Comparison of ENCODE assay signal across 14 cellular contexts in the genomic region with DNA sequence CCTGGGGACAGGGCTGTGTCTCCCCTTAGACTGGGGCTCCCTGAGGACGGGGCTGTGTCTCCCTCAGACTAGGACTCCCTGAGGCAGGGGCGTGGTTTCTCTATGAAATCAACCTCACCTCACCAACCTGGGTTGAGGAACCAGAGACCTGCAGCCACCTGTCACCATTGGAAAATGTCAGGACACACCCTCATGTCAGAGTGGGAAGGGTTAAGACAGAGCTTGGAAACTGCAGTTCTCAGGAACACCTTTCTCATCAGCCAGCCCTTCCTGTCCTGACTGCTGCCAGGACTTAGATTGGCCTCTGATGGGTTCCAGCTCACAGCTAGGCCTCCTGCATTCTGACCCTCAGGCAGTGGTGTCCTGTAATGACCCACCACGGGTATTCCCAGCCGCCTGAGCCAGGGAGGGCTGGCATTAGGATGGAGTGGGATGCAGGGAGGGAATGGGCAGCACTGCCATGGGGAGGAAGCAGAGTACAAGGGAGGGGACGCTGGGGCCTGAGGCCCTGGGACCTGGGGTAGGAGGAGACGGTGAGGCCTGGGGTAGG.
A peak's percentile ranks its signal among the peaks of the same experiment; 100 is the strongest.
DNase-seq lines count a peak whose midpoint lies in the region; ATAC-seq and TF ChIP-seq lines count a peak whose summit lies in the region.
"Had no signal": no experiment of that assay in that cellular context is flagged by ENCODE, and none has a peak within 500 bp of the region (broad histone marks: within the 10 kb centered on the region; RNA-seq: fewer than 3 reads in every experiment).

No MANE protein-coding gene starts in this region.

- no peaks in the 10 kb centered on the region for H3K36me3 Mint-ChIP-seq in neural progenitor cell

- H3K27ac ChIP-seq in 22Rv1 (peak overlapping the region; percentile 72), SK-N-MC (peak overlapping the region; percentile 58; the same call in 1 of the 2 replicates), foreskin keratinocyte (no peak overlapping the region), neural progenitor cell (no peak overlapping the region)
- H3K27ac ChIP-seq: upper lobe of right lung had no signal

- H3K4me1 ChIP-seq in foreskin keratinocyte (no peaks in the 10 kb centered on the region), neural progenitor cell (peaks cover 13% of the 10 kb centered on the region)

- TF ChIP-seq CTCF in 22Rv1 (IDR thresholded peaks at IDR 0.05) (no peak), foreskin keratinocyte (conservative IDR thresholded peaks at IDR 0.05) (no peak), neural progenitor cell (IDR thresholded peaks at IDR 0.05) (no peak)

- no peaks in the 10 kb centered on the region for H3K79me2 ChIP-seq in neural progenitor cell (ENCODE audit: low read depth)

- ATAC-seq in foreskin keratinocyte (peak; percentile 7), HG03025 (IDR thresholded peaks at IDR 0.05; ENCODE audit: low FRiP score, unreplicated experiment) (no peak)
- ATAC-seq: upper lobe of right lung had no signal

- H3K4me1 Mint-ChIP-seq in neural progenitor cell: peaks cover 43% of the 10 kb centered on the region
- H3K4me1 Mint-ChIP-seq: activated B cell treated with CpG ODN at 0.5 μM for 24 hours had no signal

- H3K4me2 ChIP-seq in neural progenitor cell: no peak overlapping the region

- peaks cover 7% of the 10 kb centered on the region for H3K27me3 Mint-ChIP-seq in neural progenitor cell (ENCODE audit: insufficient read depth, low read depth)

- H2AFZ ChIP-seq in neural progenitor cell (replicated peaks): no peak overlapping the region

- peak overlapping the region; percentile 67 for H3K27ac Mint-ChIP-seq in neural progenitor cell
- H3K27ac Mint-ChIP-seq: activated B cell treated with CpG ODN at 0.5 μM for 24 hours had no signal

- no peaks in the 10 kb centered on the region for H3F3A ChIP-seq in neural progenitor cell (ENCODE audit: low read depth)

- no peaks in the 10 kb centered on the region for H4K20me1 ChIP-seq in neural progenitor cell (ENCODE audit: low read depth)

- H3K4me3 Mint-ChIP-seq in neural progenitor cell: no peak overlapping the region
- H3K4me3 Mint-ChIP-seq: activated B cell treated with CpG ODN at 0.5 μM for 24 hours had no signal

- no peaks in the 10 kb centered on the region for H3K36me3 ChIP-seq in SK-N-MC (ENCODE audit: insufficient read depth, low read length)
- no peaks in the 10 kb centered on the region for H3K36me3 ChIP-seq in neural progenitor cell
- H3K36me3 ChIP-seq: upper lobe of right lung had no signal

- H3K4me3 ChIP-seq in SK-N-MC (no peak overlapping the region), neural progenitor cell (no peak overlapping the region)
- H3K4me3 ChIP-seq: upper lobe of right lung had no signal

- H3K27me3 ChIP-seq in foreskin keratinocyte (no peaks in the 10 kb centered on the region), neural progenitor cell (no peaks in the 10 kb centered on the region)
- H3K27me3 ChIP-seq: upper lobe of right lung had no signal

- DNase-seq in SK-N-MC (ENCODE audit: low read depth, low spot score): no peak
- DNase-seq in foreskin keratinocyte: peak in 1 of 2 donors; percentile 41
- DNase-seq in neural progenitor cell (ENCODE audit: low spot score): no peak
- DNase-seq in dermis blood vessel endothelial cell: no peak
- DNase-seq in foreskin melanocyte: no peak
- DNase-seq in NCI-H774 (lab: John Stamatoyannopoulos, UW): no peak
- DNase-seq: activated B cell treated with CpG ODN at 0.5 μM for 24 hours; activated effector memory CD4-positive, alpha-beta T cell treated with anti-CD3 and anti-CD28 coated beads, Interleukin-2, amount 50 U/mL, for 16 hours; DND-41; Kasumi-1; NCI-H2171 treated with DMSO at 0.1 percent for 48 hours; upper lobe of right lung had no signal

- no peaks in the 10 kb centered on the region for H3K9me3 Mint-ChIP-seq in neural progenitor cell
- H3K9me3 Mint-ChIP-seq: activated B cell treated with CpG ODN at 0.5 μM for 24 hours had no signal

- H3K9me3 ChIP-seq in SK-N-MC (ENCODE audit: low read depth, low read length): no peaks in the 10 kb centered on the region
- H3K9me3 ChIP-seq in neural progenitor cell (ENCODE audit: low read depth): no peaks in the 10 kb centered on the region
- H3K9me3 ChIP-seq: upper lobe of right lung had no signal

- H3K9ac ChIP-seq in SK-N-MC (ENCODE audit: insufficient read length): no peak overlapping the region
- no peak overlapping the region for H3K9ac ChIP-seq in neural progenitor cell

Comparison
In these comparisons a context has a peak if more than half of its experiments do, and no peak if none do; other contexts are left out.
1. H3K27ac ChIP-seq: peak in 22Rv1 (single experiment) and SK-N-MC (single experiment); none in foreskin keratinocyte (single experiment) and neural progenitor cell (single experiment).